In genomic region chr3:170864525-170865208, GRCh38 we compare ENCODE assay signal across 13 cellular contexts. TPM values are rescaled to one million over a fixed set of nuclear protein-coding genes. Genes with fewer than 3 reads are reported as not detected.
DNase-seq lines count a peak whose midpoint lies in the region; ATAC-seq and TF ChIP-seq lines count a peak whose summit lies in the region.
"Had no signal": no experiment of that assay in that cellular context is flagged by ENCODE, and none has a peak within 500 bp of the region (broad histone marks: within the 10 kb centered on the region; RNA-seq: fewer than 3 reads in every experiment).

No MANE protein-coding gene starts in this region.

- no peaks in the 10 kb centered on the region for H3K27me3 ChIP-seq in naive thymus-derived CD4-positive, alpha-beta T cell (ENCODE audit: control insufficient read depth in 2 of 2, insufficient read depth in 2 of 2, low read length in 2 of 2)
- H3K27me3 ChIP-seq: hepatocyte had no signal

- H3K4me3 Mint-ChIP-seq in naive thymus-derived CD4-positive, alpha-beta T cell: no peak overlapping the region
- H3K4me3 Mint-ChIP-seq: B cell, neural crest cell had no signal

- intact Hi-C loops in naive thymus-derived CD4-positive, alpha-beta T cell (cut with micrococcal nuclease): loop anchor here (5.0 kb wide), 4 partner anchors 642 to 1173 kb away; partner anchors contain the start of genes SEC62 (in 2 of the 2), FNDC3B (in 1 of the 2) and PRKCI (in 1 of the 2)

- POLR2A ChIA-PET in naive thymus-derived CD4-positive, alpha-beta T cell (lab: Charles Lee): no interaction called here

- no peak for ATAC-seq in HG03439 (IDR thresholded peaks at IDR 0.05; ENCODE audit: unreplicated experiment)
- ATAC-seq in naive thymus-derived CD4-positive, alpha-beta T cell: no peak

- H3K27me3 Mint-ChIP-seq in naive thymus-derived CD4-positive, alpha-beta T cell: no peaks in the 10 kb centered on the region
- H3K27me3 Mint-ChIP-seq: B cell had no signal

- no peak overlapping the region for H3K4me3 ChIP-seq in naive thymus-derived CD4-positive, alpha-beta T cell (ENCODE audit: low read length)
- H3K4me3 ChIP-seq: hepatocyte, left ventricle myocardium inferior had no signal

- peaks cover 14 to 17% of the 10 kb centered on the region in 2 donors for H3K4me1 ChIP-seq in naive thymus-derived CD4-positive, alpha-beta T cell (ENCODE audit: control insufficient read depth in 2 of 2, insufficient read depth in 2 of 2, low read length in 2 of 2)

- CTCF ChIA-PET in naive thymus-derived CD4-positive, alpha-beta T cell (lab: Charles Lee): no interaction called here

- no peaks in the 10 kb centered on the region for H3K9me3 ChIP-seq in naive thymus-derived CD4-positive, alpha-beta T cell (ENCODE audit: control insufficient read depth in 2 of 3, low read length in 3 of 3)
- H3K9me3 ChIP-seq: left ventricle myocardium inferior had no signal

- no peak for TF ChIP-seq RAD21 in Ishikawa (IDR thresholded peaks at IDR 0.05; ENCODE audit: low read depth)

- no peak overlapping the region for H3K27ac ChIP-seq in naive thymus-derived CD4-positive, alpha-beta T cell (ENCODE audit: low read depth, low read length)
- H3K27ac ChIP-seq: hepatocyte, left ventricle myocardium inferior had no signal

- peaks cover 10 to 25% (median 18%) of the 10 kb centered on the region in 7 donors for H3K4me1 Mint-ChIP-seq in naive thymus-derived CD4-positive, alpha-beta T cell

- TF ChIP-seq EP300 in Ishikawa (IDR thresholded peaks at IDR 0.05; ENCODE audit: borderline replicate concordance): no peak

- H3K36me3 ChIP-seq in naive thymus-derived CD4-positive, alpha-beta T cell (ENCODE audit: control insufficient read depth in 2 of 3, insufficient read depth in 3 of 3, low read length in 3 of 3): peaks cover 7 to 33% (median 15%) of the 10 kb centered on the region in 3 experiments

- peak overlapping the region in 1 of 9 donors; percentile 25 for H3K27ac Mint-ChIP-seq in naive thymus-derived CD4-positive, alpha-beta T cell
- H3K27ac Mint-ChIP-seq: B cell had no signal

- peaks cover 14 to 32% (median 28%) of the 10 kb centered on the region in 5 donors for H3K36me3 Mint-ChIP-seq in naive thymus-derived CD4-positive, alpha-beta T cell

- H3K9me3 Mint-ChIP-seq in naive thymus-derived CD4-positive, alpha-beta T cell: peaks cover 0 to 1% (median 0%) of the 10 kb centered on the region in 11 donors
- H3K9me3 Mint-ChIP-seq: neural crest cell had no signal

- DNase-seq in EL (peak; percentile 52), SW480 (ENCODE audit: low spot score) (peak; percentile 43), glomerular visceral epithelial cell (ENCODE audit: extremely low spot score) (peak; percentile 8), SHP77 treated with DMSO at 0.1 percent for 48 hours (lab: John Stamatoyannopoulos, UW) (no peak), AML-193 (lab: John Stamatoyannopoulos, UW) (no peak)
- DNase-seq in naive thymus-derived CD4-positive, alpha-beta T cell: no peak
- DNase-seq: left ventricle myocardium inferior, NCI-H446 treated with DMSO at 0.1 percent for 48 hours had no signal

TF ChIP-seq in Ishikawa, 13 proteins besides CTCF, POLR2A, EP300 and RAD21:
- TF ChIP-seq MAX (IDR thresholded peaks at IDR 0.05) (0 out of 2 replicates have a peak, but pooled peaks have one; percentile 15), NFIC (IDR thresholded peaks at IDR 0.05) (peak; percentile 8; the same call in 1 of the 2 replicates), FOXM1 (IDR thresholded peaks at IDR 0.05; ENCODE audit: borderline replicate concordance, low read depth) (no peak), ZBTB7A (IDR thresholded peaks at IDR 0.05; ENCODE audit: low read depth) (no peak), USF1 (IDR thresholded peaks at IDR 0.05) (no peak), TAF1 (IDR thresholded peaks at IDR 0.05; ENCODE audit: low read depth) (no peak), REST (IDR thresholded peaks at IDR 0.05; ENCODE audit: low read depth) (no peak), EGR1 (IDR thresholded peaks at IDR 0.05) (no peak)

RNA-seq across cellular contexts. Expression of gene RPL22L1, which starts 5.3 kb away (rescaled TPM):
- total RNA-seq in naive thymus-derived CD4-positive, alpha-beta T cell: 10 to 100 TPM; 27.5 to 62.6 (median 47.9) TPM
- 10 to 100 TPM; 31.9 to 43.5 TPM for polyA plus RNA-seq in naive thymus-derived CD4-positive, alpha-beta T cell

RNA-seq across cellular contexts. Expression of gene EIF5A2, which starts 43.8 kb away (rescaled TPM):
- total RNA-seq in naive thymus-derived CD4-positive, alpha-beta T cell: 1 to 10 TPM; 5.5 to 9.8 (median 7.4) TPM
- polyA plus RNA-seq in naive thymus-derived CD4-positive, alpha-beta T cell: 10 to 100 TPM in 1 of 2 donors, 1 to 10 TPM in 1; 9.6 to 11.3 TPM

Comparison
In these comparisons a context has a peak if more than half of its experiments do, and no peak if none do; other contexts are left out.
1. DNase-seq: peak in EL (single experiment), SW480 (single experiment) and glomerular visceral epithelial cell (single experiment); none in SHP77 treated with DMSO at 0.1 percent for 48 hours (single experiment), AML-193 (0 of 2) and naive thymus-derived CD4-positive, alpha-beta T cell (0 of 9).